Comparison of ENCODE assay signal across 1 cellular context in the genomic region with DNA sequence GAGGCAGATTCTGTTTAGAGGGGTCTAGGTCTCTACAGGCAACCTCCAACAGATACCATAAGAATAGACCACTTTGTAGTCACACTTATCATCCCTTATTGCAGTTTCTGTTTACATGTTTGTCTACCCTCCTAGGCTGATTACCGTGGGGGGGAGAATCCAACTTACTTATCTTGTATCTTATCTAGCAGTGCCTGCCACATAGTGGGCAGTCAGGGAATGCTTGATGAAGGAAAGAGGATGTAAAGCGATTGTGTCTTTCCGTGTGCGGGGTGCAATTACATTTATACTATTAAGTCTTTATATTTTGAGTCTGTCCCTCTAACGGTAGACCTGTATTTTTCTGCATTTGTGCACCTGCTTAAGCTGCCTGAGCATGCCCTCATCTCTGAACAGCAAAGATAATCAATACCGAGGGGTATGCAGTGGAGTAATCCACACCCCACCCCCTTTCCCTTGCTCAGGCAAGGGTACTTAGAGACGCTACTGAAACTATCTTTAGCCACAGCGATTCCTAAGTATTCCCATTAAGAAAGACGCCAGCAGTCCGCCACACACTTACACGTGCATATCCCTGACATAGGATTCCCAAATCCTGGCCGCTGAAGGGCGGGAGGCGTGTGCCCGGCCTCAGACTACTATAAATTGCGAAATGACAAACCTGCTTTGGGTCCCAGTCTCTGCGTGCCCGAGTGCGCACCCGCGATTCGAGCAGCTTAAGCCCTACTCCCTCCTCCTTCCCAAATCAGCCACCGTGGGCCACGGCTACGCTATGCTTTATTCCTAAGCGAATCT.
TF ChIP-seq lines count a peak whose summit lies in the region.

No MANE protein-coding gene starts in this region.

TF ChIP-seq in neural cell, 6 proteins besides CTCF, POLR2A, EP300 and RAD21 (continued from another document):
- no peak for TF ChIP-seq REST (IDR thresholded peaks at IDR 0.05; ENCODE audit: borderline replicate concordance)
TF ChIP-seq in neural cell: peak in this region for 1.
